ENCODE assay signal across 1 cellular context in genomic region chr16:10942352-10943297, GRCh38.
A peak's percentile ranks its signal among the peaks of the same experiment; 100 is the strongest.
TF ChIP-seq lines count a peak whose summit lies in the region.

Gene DEXI, minus strand, starts transcription at chr16:10942468. Its CDS starts 463 bp downstream, at chr16:10942005.

TF ChIP-seq in K562, 482 proteins besides CTCF, POLR2A, EP300 and RAD21 (continued from another document):
- TF ChIP-seq MNT (conservative IDR thresholded peaks at IDR 0.05), result peak in 1 of 2 experiments; percentile 62; a peak in 2 of 4 replicates
- TF ChIP-seq ETV1 (tag; conservative IDR thresholded peaks at IDR 0.05; ENCODE audit: low read depth), result no peak
- TF ChIP-seq PREB (CRISPR knock-in tag; IDR thresholded peaks at IDR 0.05), result no peak
- TF ChIP-seq HMGXB4 (CRISPR knock-in tag; IDR thresholded peaks at IDR 0.05), result no peak
- TF ChIP-seq HMGN3 (IDR thresholded peaks at IDR 0.05; ENCODE audit: borderline replicate concordance, extremely low read depth, insufficient read length, low read depth, low read length), result peak; percentile 50
- no peak for TF ChIP-seq CHD4 (IDR thresholded peaks at IDR 0.05; ENCODE audit: insufficient read depth, insufficient replicate concordance, low read depth, low read length, poor library complexity, severe bottlenecking)
- no peak for TF ChIP-seq KDM4B (IDR thresholded peaks at IDR 0.05; ENCODE audit: borderline replicate concordance in 2 of 2, low read depth in 1 of 2)
- TF ChIP-seq POLR2G (IDR thresholded peaks at IDR 0.05; ENCODE audit: low read depth, low read length), result peak; percentile 85
- no peak for TF ChIP-seq ESRRA (IDR thresholded peaks at IDR 0.05; ENCODE audit: borderline replicate concordance, low read depth)
- no peak for TF ChIP-seq NFATC3 (IDR thresholded peaks at IDR 0.05)
